1 cellular context compared by ENCODE assay signal in the genomic region with DNA sequence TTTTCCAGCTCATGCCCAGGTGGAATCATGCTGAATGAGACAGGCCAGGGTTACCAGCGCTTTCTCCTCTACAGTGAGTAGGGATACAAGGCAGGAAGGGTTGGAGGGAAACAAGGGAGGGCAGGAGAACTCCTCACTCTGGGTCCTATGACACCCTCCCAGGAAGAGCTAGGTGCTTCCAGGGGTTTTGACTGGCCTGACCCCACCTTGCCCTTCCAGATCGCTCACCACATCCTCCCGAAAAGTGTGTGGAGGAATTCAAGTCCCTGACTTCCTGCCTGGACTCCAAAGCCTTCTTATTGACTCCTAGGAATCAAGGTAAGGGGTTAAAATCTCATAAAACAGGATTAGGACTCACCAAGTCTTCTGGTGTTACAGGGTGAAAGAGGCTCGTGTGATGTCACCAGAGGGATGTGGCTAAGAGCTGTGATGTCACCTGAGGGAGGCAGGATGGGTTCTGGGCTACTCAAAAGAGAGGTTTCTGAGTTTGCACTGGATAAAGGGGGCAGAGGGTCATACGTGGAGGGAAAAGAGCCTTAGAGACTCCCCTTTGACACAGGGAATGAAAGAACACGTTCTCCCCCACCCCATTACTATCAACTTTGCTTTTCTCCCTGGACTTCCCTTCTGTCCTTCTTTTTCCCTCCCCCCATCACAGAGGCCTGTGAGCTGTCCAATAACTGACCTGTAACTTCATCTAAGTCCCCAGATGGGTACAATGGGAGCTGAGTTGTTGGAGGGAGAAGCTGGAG.
TF ChIP-seq lines count a peak whose summit lies in the region.

No MANE protein-coding gene starts in this region.

TF ChIP-seq in neural cell, 6 proteins besides CTCF, POLR2A, EP300 and RAD21 (continued from another document):
- TF ChIP-seq EZH2 (IDR thresholded peaks at IDR 0.05; ENCODE audit: borderline replicate concordance, insufficient read depth, low read length, poor library complexity, severe bottlenecking) (no peak), REST (IDR thresholded peaks at IDR 0.05; ENCODE audit: borderline replicate concordance) (no peak), SMC3 (conservative IDR thresholded peaks at IDR 0.05; ENCODE audit: poor library complexity) (no peak)
